Comparison of ENCODE assay signal across 19 cellular contexts in the genomic region with DNA sequence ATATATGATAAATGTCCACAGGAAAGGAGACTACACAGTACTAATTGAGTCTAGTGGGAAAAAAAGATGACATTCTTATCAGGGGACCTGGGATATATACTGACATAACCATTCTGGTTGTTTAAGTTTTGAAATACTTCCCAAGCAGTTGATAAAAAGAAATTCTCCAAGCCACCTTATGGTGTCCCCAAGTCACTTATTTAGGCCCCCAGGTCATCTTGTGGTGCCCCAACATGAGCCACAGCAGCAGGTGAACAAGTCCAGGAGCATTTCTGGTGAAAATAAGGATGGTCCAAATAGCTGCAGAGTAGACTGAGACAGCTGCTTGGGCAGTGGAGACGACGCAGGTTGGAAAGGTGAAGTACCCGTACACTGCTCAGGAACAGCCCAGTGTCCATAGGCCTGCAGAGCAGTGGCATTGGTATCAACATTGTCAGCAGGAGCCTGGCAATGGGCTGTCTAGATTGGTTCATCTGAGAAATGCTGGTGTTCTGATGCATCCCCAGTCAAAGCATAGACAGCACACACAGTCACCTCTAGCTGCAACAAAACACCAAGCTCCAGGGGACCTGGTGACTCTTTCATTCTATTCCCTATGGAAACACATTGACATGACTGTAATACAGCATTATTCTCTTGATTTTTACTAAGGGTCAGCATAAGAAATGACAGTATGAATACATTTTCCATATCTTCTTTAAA.
DNase-seq lines count a peak whose midpoint lies in the region; ATAC-seq and TF ChIP-seq lines count a peak whose summit lies in the region.
"Had no signal": no experiment of that assay in that cellular context is flagged by ENCODE, and none has a peak within 500 bp of the region (broad histone marks: within the 10 kb centered on the region; RNA-seq: fewer than 3 reads in every experiment).

No MANE protein-coding gene starts in this region.

- H3K9ac ChIP-seq in mammary epithelial cell (ENCODE audit: insufficient read depth, low read length) = no peak overlapping the region
- H3K9ac ChIP-seq: parathyroid adenoma had no signal

- BruUV-seq in mammary epithelial cell (replicated peaks; lab: Mats Ljungman, UMichigan) = no TSS peak

- dilution Hi-C loops in mammary epithelial cell (cut with HindIII; ENCODE audit: low sequenced_read_pairs) = no loop called here

- DNase-seq in EH (ENCODE audit: low read depth) = peak; percentile 62
- peak; percentile 65 for DNase-seq in LHCN-M2 (ENCODE audit: low read depth)
- no peak for DNase-seq in mammary epithelial cell
- DNase-seq in lung microvascular endothelial cell (ENCODE audit: low read depth in 2 of 2) = peak; percentile 24 to 44
- DNase-seq in COLO668 (lab: John Stamatoyannopoulos, UW; ENCODE audit: unreplicated experiment) = no peak
- DNase-seq in DMS79 treated with DMSO at 0.1 percent for 48 hours (lab: John Stamatoyannopoulos, UW) = no peak
- DNase-seq in effector CD8-positive, alpha-beta T cell (lab: John Stamatoyannopoulos, UW) = no peak
- DNase-seq: activated CD4-positive, alpha-beta T cell treated with anti-CD3 and anti-CD28 coated beads for 36 hours; activated T-cell treated with anti-CD3 and anti-CD28 coated beads, Interleukin-2, amount 50 U/mL, for 72 hours; kidney glomerular epithelial cell; natural killer cell; NCI-H1417; NCI-H2107; NCI-H510A had no signal

- H3K9me3 ChIP-seq in mammary epithelial cell (replicated peaks; ENCODE audit: insufficient read depth, low read length) = no peaks in the 10 kb centered on the region
- H3K9me3 ChIP-seq: thoracic aorta had no signal

- ATAC-seq in GM21576 (IDR thresholded peaks at IDR 0.05; ENCODE audit: unreplicated experiment) = no peak
- ATAC-seq: activated CD4-positive, alpha-beta T cell treated with anti-CD3 and anti-CD28 coated beads for 36 hours; activated naive CD4-positive, alpha-beta T cell treated with anti-CD3 and anti-CD28 coated beads, Interleukin-2, amount 50 U/mL, for 72 hours; activated T-cell treated with anti-CD3 and anti-CD28 coated beads, Interleukin-2, amount 50 U/mL, for 72 hours; natural killer cell; stimulated activated effector memory CD8-positive, alpha-beta T cell treated with anti-CD3 and anti-CD28 coated beads, Interleukin-12 subunit alpha, Interleukin-12 subunit beta, amount 100 ng/mL, for 72 hours had no signal

- in situ Hi-C loops in mammary epithelial cell (cut with MboI; ENCODE audit: low sequenced_read_pairs in 2 of 2) = no loop called here

- WGBS in mammary epithelial cell (ENCODE audit: low coverage, missing lambda C conversion rate) = 98% methylated on average over 3 of the region's 3 CpGs

- H3K4me2 ChIP-seq in mammary epithelial cell (ENCODE audit: insufficient read depth, low read depth, low read length) = peak overlapping the region; percentile 85

- peak overlapping the region; percentile 11 for H3K27ac ChIP-seq in mammary epithelial cell (ENCODE audit: insufficient read depth, low read depth, low read length)
- H3K27ac ChIP-seq: parathyroid adenoma, thoracic aorta had no signal

- H4K20me1 ChIP-seq in mammary epithelial cell (ENCODE audit: insufficient read depth, low read length) = no peaks in the 10 kb centered on the region

- H2AFZ ChIP-seq in mammary epithelial cell (ENCODE audit: low read depth, low read length) = no peak overlapping the region
- H2AFZ ChIP-seq: parathyroid adenoma had no signal

- CTCF ChIA-PET in mammary epithelial cell (lab: Charles Lee; ENCODE audit: low non-redundant PET) = no interaction called here

- peak overlapping the region in 1 of 3 experiments; percentile 21 for H3K4me3 ChIP-seq in mammary epithelial cell (replicated peaks in 1 of 3; ENCODE audit: insufficient read depth in 1 of 3, low read depth in 2 of 3, low read length in 3 of 3)
- H3K4me3 ChIP-seq: thoracic aorta had no signal

- H3K79me2 ChIP-seq in mammary epithelial cell (ENCODE audit: insufficient read depth, low read length) = no peaks in the 10 kb centered on the region
- H3K79me2 ChIP-seq: parathyroid adenoma had no signal

- H3K27me3 ChIP-seq in mammary epithelial cell (ENCODE audit: insufficient read depth, low read length) = no peaks in the 10 kb centered on the region

- peaks cover 16% of the 10 kb centered on the region for H3K4me1 ChIP-seq in mammary epithelial cell (ENCODE audit: insufficient read depth, low read length)
- H3K4me1 ChIP-seq: parathyroid adenoma had no signal

- peak in 1 of 2 donors; percentile 20 for TF ChIP-seq CTCF in mammary epithelial cell (conservative IDR thresholded peaks at IDR 0.05 in 1 of 2, IDR thresholded peaks at IDR 0.05 in 1 of 2; ENCODE audit: extremely low read depth in 1 of 2, insufficient read depth in 1 of 2, low read depth in 1 of 2, low read length in 2 of 2)

- no peaks in the 10 kb centered on the region for H3K36me3 ChIP-seq in mammary epithelial cell (ENCODE audit: insufficient read depth, low read length)
- H3K36me3 ChIP-seq: thoracic aorta had no signal

- intact Hi-C loops in mammary epithelial cell (cut with micrococcal nuclease) = no loop called here

Comparison
In these comparisons a context has a peak if more than half of its experiments do, and no peak if none do; other contexts are left out.
1. DNase-seq: peak in EH (single experiment), LHCN-M2 (single experiment) and lung microvascular endothelial cell (2 of 2); none in mammary epithelial cell (single experiment), COLO668 (single experiment), DMS79 treated with DMSO at 0.1 percent for 48 hours (single experiment) and effector CD8-positive, alpha-beta T cell (single experiment).